ENCODE assay signal across 8 cellular contexts in the genomic region with DNA sequence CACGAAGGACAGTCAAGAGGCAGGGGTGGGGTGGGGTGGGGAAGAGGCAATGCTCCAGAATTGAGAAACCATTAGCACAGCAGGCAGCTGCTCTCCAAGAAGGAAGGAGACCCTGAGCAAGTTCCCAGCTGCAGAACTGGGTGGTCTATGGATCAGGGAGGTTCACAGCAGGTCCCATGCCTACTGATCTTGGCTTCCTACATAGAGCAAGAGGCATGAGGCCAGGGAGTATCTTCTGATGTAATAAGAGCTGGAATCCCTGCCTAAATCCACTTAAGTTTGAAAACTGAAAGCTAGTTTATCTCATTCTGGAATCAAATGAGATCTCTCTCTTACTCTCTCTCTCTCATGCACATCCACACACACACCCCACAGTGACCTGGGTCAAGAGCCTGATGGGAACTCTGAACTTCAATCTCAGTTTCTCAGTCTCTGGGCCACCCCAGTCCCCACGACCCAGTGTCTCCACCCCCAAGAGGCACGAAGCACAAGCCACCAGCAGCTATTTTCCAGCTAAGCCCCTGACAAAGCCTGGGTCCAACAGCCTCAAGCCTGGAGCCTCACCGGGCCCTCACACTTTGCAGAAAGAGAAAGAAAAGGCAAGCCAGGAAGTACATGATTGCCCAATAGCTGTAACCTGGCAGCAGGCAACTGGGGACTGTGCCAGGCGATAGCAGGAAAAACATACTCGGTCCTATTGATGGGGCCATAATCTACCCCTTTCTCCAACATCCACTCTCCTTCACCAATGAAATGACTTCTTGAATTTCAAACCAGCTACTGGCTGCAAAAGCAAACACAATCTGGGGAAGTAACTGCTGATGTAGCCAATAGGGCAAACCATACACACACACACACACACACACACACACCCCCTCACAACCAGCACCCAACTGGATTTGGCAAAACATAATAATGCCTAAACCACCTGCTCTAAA. TPM values are rescaled to one million over a fixed set of nuclear protein-coding genes. Genes with fewer than 3 reads are reported as not detected.
DNase-seq lines count a peak whose midpoint lies in the region; ATAC-seq and TF ChIP-seq lines count a peak whose summit lies in the region.

No MANE protein-coding gene starts in this region.

- H3K27ac ChIP-seq in HL-60 (replicated peaks) = peak overlapping the region; percentile 17
- peak overlapping the region; percentile 58 to 86 for H3K27ac ChIP-seq in liver (ENCODE audit: low read depth in 1 of 2, low read length in 2 of 2)
- H3K27ac ChIP-seq in substantia nigra (ENCODE audit: low read depth, low read length, poor library complexity, severe bottlenecking) = peak overlapping the region; percentile 18

- H3K4me3 ChIP-seq in HL-60 (replicated peaks; ENCODE audit: insufficient read depth, low read length) (no peak overlapping the region), cardiac fibroblast (replicated peaks in 1 of 2; ENCODE audit: low read depth in 2 of 2, low read length in 2 of 2) (peak overlapping the region; percentile 11 to 42), liver (ENCODE audit: low read depth in 1 of 3, low read length in 3 of 3) (peak overlapping the region; percentile 22 to 29 (median 25))

- no peak for ATAC-seq in HG03159 (IDR thresholded peaks at IDR 0.05; ENCODE audit: unreplicated experiment)

- TF ChIP-seq CTCF in HL-60 (IDR thresholded peaks at IDR 0.05; ENCODE audit: insufficient read depth, low read length) (no peak), cardiac fibroblast (IDR thresholded peaks at IDR 0.05; ENCODE audit: low read depth, low read length) (no peak), liver (IDR thresholded peaks at IDR 0.05; ENCODE audit: low read depth, low read length, missing input control) (no peak)

- H3K9me3 ChIP-seq in liver (ENCODE audit: control insufficient read depth in 4 of 4, low read length in 3 of 4) = no peaks in the 10 kb centered on the region

- peaks cover 20 to 57% (median 47%) of the 10 kb centered on the region in 4 donors for H3K4me1 ChIP-seq in liver (ENCODE audit: control insufficient read depth in 4 of 4, insufficient read depth in 4 of 4, low read length in 3 of 4)

- H3K36me3 ChIP-seq in liver (ENCODE audit: control insufficient read depth in 4 of 4, insufficient read depth in 3 of 4, low read depth in 1 of 4, low read length in 3 of 4) = no peaks in the 10 kb centered on the region

- H3K27me3 ChIP-seq in HL-60 (ENCODE audit: insufficient read depth, poor library complexity, severe bottlenecking) (peaks cover 16% of the 10 kb centered on the region), liver (ENCODE audit: control insufficient read depth in 4 of 4, insufficient read depth in 4 of 4, low read length in 3 of 4) (no peaks in the 10 kb centered on the region)

- in situ Hi-C loops in ACHN (cut with HindIII; ENCODE audit: low pct_ligation_motif_present, low pct_unique_long_range_greater_than_20kb, low sequenced_read_pairs) = no loop called here

- WGBS in liver = 9% methylated on average over 6 of the region's 6 CpGs

- peak; percentile 57 for DNase-seq in ACHN
- DNase-seq in HL-60 (ENCODE audit: low read depth in 1 of 2, low spot score in 1 of 2) = peak; percentile 35 to 69
- peak; percentile 61 for DNase-seq in OCI-M1 (lab: John Stamatoyannopoulos, UW)
- peak; percentile 81 to 94 for DNase-seq in cardiac fibroblast (ENCODE audit: low read depth in 2 of 2)
- peak in 11 of 49 donors; percentile 7 to 42 (median 21) for DNase-seq in substantia nigra (lab: John Stamatoyannopoulos, UW)
- no peak for DNase-seq in NCI-H2227 treated with DMSO at 0.1 percent for 48 hours (lab: John Stamatoyannopoulos, UW)

- H3K9ac ChIP-seq in liver (ENCODE audit: low read depth in 1 of 2, low read length in 2 of 2) = peak overlapping the region in 1 of 2 donors; percentile 17

- peak in 1 of 2 donors; percentile 45 for TF ChIP-seq RAD21 in liver (IDR thresholded peaks at IDR 0.05)

TF ChIP-seq in liver, 16 proteins besides CTCF, POLR2A, EP300 and RAD21:
- TF ChIP-seq HNF4A (conservative IDR thresholded peaks at IDR 0.05) = peak; percentile 69 to 72
- TF ChIP-seq, protein P1, sequence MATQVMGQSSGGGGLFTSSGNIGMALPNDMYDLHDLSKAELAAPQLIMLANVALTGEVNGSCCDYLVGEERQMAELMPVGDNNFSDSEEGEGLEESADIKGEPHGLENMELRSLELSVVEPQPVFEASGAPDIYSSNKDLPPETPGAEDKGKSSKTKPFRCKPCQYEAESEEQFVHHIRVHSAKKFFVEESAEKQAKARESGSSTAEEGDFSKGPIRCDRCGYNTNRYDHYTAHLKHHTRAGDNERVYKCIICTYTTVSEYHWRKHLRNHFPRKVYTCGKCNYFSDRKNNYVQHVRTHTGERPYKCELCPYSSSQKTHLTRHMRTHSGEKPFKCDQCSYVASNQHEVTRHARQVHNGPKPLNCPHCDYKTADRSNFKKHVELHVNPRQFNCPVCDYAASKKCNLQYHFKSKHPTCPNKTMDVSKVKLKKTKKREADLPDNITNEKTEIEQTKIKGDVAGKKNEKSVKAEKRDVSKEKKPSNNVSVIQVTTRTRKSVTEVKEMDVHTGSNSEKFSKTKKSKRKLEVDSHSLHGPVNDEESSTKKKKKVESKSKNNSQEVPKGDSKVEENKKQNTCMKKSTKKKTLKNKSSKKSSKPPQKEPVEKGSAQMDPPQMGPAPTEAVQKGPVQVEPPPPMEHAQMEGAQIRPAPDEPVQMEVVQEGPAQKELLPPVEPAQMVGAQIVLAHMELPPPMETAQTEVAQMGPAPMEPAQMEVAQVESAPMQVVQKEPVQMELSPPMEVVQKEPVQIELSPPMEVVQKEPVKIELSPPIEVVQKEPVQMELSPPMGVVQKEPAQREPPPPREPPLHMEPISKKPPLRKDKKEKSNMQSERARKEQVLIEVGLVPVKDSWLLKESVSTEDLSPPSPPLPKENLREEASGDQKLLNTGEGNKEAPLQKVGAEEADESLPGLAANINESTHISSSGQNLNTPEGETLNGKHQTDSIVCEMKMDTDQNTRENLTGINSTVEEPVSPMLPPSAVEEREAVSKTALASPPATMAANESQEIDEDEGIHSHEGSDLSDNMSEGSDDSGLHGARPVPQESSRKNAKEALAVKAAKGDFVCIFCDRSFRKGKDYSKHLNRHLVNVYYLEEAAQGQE (IDR thresholded peaks at IDR 0.05) = no peak
- peak; percentile 79 for TF ChIP-seq SP1 (IDR thresholded peaks at IDR 0.05)
- peak in 1 of 2 donors; percentile 17 for TF ChIP-seq GABPA (IDR thresholded peaks at IDR 0.05 in 1 of 2, conservative IDR thresholded peaks at IDR 0.05 in 1 of 2)
- TF ChIP-seq YY1 (IDR thresholded peaks at IDR 0.05) = peak; percentile 31
- peak; percentile 76 to 82 for TF ChIP-seq RXRA (IDR thresholded peaks at IDR 0.05)
- no peak for TF ChIP-seq NR2F2 (IDR thresholded peaks at IDR 0.05)
- no peak for TF ChIP-seq FOXA2 (IDR thresholded peaks at IDR 0.05)
- TF ChIP-seq FOXA1 (IDR thresholded peaks at IDR 0.05) = peak; percentile 6
- TF ChIP-seq, protein P2, sequence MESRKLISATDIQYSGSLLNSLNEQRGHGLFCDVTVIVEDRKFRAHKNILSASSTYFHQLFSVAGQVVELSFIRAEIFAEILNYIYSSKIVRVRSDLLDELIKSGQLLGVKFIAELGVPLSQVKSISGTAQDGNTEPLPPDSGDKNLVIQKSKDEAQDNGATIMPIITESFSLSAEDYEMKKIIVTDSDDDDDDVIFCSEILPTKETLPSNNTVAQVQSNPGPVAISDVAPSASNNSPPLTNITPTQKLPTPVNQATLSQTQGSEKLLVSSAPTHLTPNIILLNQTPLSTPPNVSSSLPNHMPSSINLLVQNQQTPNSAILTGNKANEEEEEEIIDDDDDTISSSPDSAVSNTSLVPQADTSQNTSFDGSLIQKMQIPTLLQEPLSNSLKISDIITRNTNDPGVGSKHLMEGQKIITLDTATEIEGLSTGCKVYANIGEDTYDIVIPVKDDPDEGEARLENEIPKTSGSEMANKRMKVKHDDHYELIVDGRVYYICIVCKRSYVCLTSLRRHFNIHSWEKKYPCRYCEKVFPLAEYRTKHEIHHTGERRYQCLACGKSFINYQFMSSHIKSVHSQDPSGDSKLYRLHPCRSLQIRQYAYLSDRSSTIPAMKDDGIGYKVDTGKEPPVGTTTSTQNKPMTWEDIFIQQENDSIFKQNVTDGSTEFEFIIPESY (IDR thresholded peaks at IDR 0.05) = peak; percentile 23
- TF ChIP-seq HNF4G (IDR thresholded peaks at IDR 0.05) = peak; percentile 13
- TF ChIP-seq JUND (IDR thresholded peaks at IDR 0.05) = peak in 1 of 2 donors; percentile 72
- TF ChIP-seq, protein P3, sequence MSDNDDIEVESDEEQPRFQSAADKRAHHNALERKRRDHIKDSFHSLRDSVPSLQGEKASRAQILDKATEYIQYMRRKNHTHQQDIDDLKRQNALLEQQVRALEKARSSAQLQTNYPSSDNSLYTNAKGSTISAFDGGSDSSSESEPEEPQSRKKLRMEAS (IDR thresholded peaks at IDR 0.05) = peak; percentile 88
- peak; percentile 48 to 88 for TF ChIP-seq EGR1 (IDR thresholded peaks at IDR 0.05; ENCODE audit: low read depth in 2 of 2)
- TF ChIP-seq TAF1 (conservative IDR thresholded peaks at IDR 0.05) = peak; percentile 25
- TF ChIP-seq, protein P4, sequence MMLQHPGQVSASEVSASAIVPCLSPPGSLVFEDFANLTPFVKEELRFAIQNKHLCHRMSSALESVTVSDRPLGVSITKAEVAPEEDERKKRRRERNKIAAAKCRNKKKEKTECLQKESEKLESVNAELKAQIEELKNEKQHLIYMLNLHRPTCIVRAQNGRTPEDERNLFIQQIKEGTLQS (IDR thresholded peaks at IDR 0.05) = peak; percentile 10

RNA-seq across cellular contexts. Expression of gene NUAK2, which starts 2.2 kb away (rescaled TPM):
- total RNA-seq in liver = 1 to 10 TPM; 1.3 to 1.7 TPM
- 1 to 10 TPM; 2.4 TPM for polyA plus RNA-seq in liver

RNA-seq across cellular contexts. Expression of gene KLHDC8A, which starts 37.4 kb away (rescaled TPM):
- under 1 TPM in 1 of 2 donors, not detected in 1; 0.05 TPM for total RNA-seq in liver
- polyA plus RNA-seq in liver = under 1 TPM in 1 of 2 donors, not detected in 1; 0.02 TPM

Comparison
In these comparisons a context has a peak if more than half of its experiments do, and no peak if none do; other contexts are left out.
1. H3K27ac ChIP-seq: peak in every context shown above with its lines; median percentile 72 in liver; 18 in substantia nigra; 17 in HL-60.